In the genomic region with DNA sequence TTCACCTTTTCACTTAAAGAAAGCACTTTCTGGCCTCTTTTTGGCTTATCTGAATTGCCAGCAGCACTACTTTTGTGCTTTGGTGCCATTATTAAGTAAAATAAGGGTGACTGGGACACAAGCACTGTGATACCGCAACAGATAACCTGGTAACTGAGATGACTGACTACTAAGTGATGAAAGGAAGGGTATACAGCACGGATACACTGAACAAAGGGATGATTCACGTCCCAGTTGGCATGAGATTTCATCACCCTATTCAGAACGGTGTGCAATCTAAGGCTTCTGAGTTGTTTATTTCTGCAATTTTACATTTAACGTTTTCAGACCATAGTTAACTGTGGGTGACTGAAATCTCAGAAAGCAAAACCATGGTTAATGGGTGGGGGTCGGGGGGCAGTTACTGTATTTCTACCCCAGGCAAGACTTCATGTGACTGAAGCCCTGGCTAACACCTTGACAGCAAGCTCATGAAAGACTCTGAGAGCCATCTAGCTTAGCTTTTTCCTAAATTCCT, we compare ENCODE assay signal across 1 cellular context.
TF ChIP-seq lines count a peak whose summit lies in the region.

No MANE protein-coding gene starts in this region.

TF ChIP-seq in H1, 55 proteins besides CTCF, POLR2A, EP300 and RAD21 (continued from another document):
- TF ChIP-seq BRCA1 (IDR thresholded peaks at IDR 0.05; ENCODE audit: low read depth, low read length): no peak
- TF ChIP-seq, protein P1, sequence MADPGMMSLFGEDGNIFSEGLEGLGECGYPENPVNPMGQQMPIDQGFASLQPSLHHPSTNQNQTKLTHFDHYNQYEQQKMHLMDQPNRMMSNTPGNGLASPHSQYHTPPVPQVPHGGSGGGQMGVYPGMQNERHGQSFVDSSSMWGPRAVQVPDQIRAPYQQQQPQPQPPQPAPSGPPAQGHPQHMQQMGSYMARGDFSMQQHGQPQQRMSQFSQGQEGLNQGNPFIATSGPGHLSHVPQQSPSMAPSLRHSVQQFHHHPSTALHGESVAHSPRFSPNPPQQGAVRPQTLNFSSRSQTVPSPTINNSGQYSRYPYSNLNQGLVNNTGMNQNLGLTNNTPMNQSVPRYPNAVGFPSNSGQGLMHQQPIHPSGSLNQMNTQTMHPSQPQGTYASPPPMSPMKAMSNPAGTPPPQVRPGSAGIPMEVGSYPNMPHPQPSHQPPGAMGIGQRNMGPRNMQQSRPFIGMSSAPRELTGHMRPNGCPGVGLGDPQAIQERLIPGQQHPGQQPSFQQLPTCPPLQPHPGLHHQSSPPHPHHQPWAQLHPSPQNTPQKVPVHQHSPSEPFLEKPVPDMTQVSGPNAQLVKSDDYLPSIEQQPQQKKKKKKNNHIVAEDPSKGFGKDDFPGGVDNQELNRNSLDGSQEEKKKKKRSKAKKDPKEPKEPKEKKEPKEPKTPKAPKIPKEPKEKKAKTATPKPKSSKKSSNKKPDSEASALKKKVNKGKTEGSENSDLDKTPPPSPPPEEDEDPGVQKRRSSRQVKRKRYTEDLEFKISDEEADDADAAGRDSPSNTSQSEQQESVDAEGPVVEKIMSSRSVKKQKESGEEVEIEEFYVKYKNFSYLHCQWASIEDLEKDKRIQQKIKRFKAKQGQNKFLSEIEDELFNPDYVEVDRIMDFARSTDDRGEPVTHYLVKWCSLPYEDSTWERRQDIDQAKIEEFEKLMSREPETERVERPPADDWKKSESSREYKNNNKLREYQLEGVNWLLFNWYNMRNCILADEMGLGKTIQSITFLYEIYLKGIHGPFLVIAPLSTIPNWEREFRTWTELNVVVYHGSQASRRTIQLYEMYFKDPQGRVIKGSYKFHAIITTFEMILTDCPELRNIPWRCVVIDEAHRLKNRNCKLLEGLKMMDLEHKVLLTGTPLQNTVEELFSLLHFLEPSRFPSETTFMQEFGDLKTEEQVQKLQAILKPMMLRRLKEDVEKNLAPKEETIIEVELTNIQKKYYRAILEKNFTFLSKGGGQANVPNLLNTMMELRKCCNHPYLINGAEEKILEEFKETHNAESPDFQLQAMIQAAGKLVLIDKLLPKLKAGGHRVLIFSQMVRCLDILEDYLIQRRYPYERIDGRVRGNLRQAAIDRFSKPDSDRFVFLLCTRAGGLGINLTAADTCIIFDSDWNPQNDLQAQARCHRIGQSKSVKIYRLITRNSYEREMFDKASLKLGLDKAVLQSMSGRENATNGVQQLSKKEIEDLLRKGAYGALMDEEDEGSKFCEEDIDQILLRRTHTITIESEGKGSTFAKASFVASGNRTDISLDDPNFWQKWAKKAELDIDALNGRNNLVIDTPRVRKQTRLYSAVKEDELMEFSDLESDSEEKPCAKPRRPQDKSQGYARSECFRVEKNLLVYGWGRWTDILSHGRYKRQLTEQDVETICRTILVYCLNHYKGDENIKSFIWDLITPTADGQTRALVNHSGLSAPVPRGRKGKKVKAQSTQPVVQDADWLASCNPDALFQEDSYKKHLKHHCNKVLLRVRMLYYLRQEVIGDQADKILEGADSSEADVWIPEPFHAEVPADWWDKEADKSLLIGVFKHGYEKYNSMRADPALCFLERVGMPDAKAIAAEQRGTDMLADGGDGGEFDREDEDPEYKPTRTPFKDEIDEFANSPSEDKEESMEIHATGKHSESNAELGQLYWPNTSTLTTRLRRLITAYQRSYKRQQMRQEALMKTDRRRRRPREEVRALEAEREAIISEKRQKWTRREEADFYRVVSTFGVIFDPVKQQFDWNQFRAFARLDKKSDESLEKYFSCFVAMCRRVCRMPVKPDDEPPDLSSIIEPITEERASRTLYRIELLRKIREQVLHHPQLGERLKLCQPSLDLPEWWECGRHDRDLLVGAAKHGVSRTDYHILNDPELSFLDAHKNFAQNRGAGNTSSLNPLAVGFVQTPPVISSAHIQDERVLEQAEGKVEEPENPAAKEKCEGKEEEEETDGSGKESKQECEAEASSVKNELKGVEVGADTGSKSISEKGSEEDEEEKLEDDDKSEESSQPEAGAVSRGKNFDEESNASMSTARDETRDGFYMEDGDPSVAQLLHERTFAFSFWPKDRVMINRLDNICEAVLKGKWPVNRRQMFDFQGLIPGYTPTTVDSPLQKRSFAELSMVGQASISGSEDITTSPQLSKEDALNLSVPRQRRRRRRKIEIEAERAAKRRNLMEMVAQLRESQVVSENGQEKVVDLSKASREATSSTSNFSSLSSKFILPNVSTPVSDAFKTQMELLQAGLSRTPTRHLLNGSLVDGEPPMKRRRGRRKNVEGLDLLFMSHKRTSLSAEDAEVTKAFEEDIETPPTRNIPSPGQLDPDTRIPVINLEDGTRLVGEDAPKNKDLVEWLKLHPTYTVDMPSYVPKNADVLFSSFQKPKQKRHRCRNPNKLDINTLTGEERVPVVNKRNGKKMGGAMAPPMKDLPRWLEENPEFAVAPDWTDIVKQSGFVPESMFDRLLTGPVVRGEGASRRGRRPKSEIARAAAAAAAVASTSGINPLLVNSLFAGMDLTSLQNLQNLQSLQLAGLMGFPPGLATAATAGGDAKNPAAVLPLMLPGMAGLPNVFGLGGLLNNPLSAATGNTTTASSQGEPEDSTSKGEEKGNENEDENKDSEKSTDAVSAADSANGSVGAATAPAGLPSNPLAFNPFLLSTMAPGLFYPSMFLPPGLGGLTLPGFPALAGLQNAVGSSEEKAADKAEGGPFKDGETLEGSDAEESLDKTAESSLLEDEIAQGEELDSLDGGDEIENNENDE (IDR thresholded peaks at IDR 0.05; ENCODE audit: insufficient replicate concordance, low read length): no peak
